14 cellular contexts compared by ENCODE assay signal in genomic region chr11:96260526-96260925, GRCh38.
A peak's percentile ranks its signal among the peaks of the same experiment; 100 is the strongest.
DNase-seq lines count a peak whose midpoint lies in the region; ATAC-seq and TF ChIP-seq lines count a peak whose summit lies in the region.
"Had no signal": no experiment of that assay in that cellular context is flagged by ENCODE, and none has a peak within 500 bp of the region (broad histone marks: within the 10 kb centered on the region; RNA-seq: fewer than 3 reads in every experiment).

No MANE protein-coding gene starts in this region.

- TF ChIP-seq CTCF in suprapubic skin (IDR thresholded peaks at IDR 0.05) = no peak

- H3K36me3 Mint-ChIP-seq in activated CD8-positive, alpha-beta memory T cell treated with anti-CD3 and anti-CD28 coated beads, Interleukin-2, amount 10 ng/mL, durations not matched to agents 7 days and 5 days = peaks cover 10% of the 10 kb centered on the region
- peaks cover 12% of the 10 kb centered on the region for H3K36me3 Mint-ChIP-seq in T-cell
- H3K36me3 Mint-ChIP-seq: natural killer cell had no signal

- peaks cover 78% of the 10 kb centered on the region for H3K4me1 ChIP-seq in suprapubic skin

- intact Hi-C loops in left colon (cut with DNase I, micrococcal nuclease) = no loop called here

- CTCF ChIA-PET in activated CD8-positive, alpha-beta memory T cell treated with anti-CD3 and anti-CD28 coated beads, Interleukin-2, amount 10 ng/mL, durations not matched to agents 7 days and 5 days (lab: Charles Lee) = interaction anchor here (1.9 kb wide), 1 partner anchor 83 kb away, joined by 8 read pairs; the partner anchor contains the start of gene MAML2
- CTCF ChIA-PET in T-cell (lab: Charles Lee) = interaction anchor here in 1 of 2 donors (0.7 to 1.1 kb wide), 3 partner anchors 78 to 198 kb away, joined by 3 to 4 read pairs (median 4); partner anchors contain the start of gene MAML2

- no peaks in the 10 kb centered on the region for H3K9me3 ChIP-seq in suprapubic skin

- peak overlapping the region; percentile 67 for H3K27ac Mint-ChIP-seq in activated CD8-positive, alpha-beta memory T cell treated with anti-CD3 and anti-CD28 coated beads, Interleukin-2, amount 10 ng/mL, durations not matched to agents 7 days and 5 days
- peak overlapping the region; percentile 100 for H3K27ac Mint-ChIP-seq in T-cell

- 98% methylated on average over 2 of the region's 2 CpGs for WGBS in suprapubic skin

- TF ChIP-seq EP300 in suprapubic skin (IDR thresholded peaks at IDR 0.05) = no peak

- H3K27me3 Mint-ChIP-seq in activated CD8-positive, alpha-beta memory T cell treated with anti-CD3 and anti-CD28 coated beads, Interleukin-2, amount 10 ng/mL, durations not matched to agents 7 days and 5 days = no peaks in the 10 kb centered on the region
- H3K27me3 Mint-ChIP-seq in T-cell = no peaks in the 10 kb centered on the region

- H3K27me3 ChIP-seq in suprapubic skin = no peaks in the 10 kb centered on the region

- peak overlapping the region; percentile 72 for H3K27ac ChIP-seq in suprapubic skin

- no peaks in the 10 kb centered on the region for H3K36me3 ChIP-seq in suprapubic skin

- peaks cover 71% of the 10 kb centered on the region for H3K4me1 Mint-ChIP-seq in activated CD8-positive, alpha-beta memory T cell treated with anti-CD3 and anti-CD28 coated beads, Interleukin-2, amount 10 ng/mL, durations not matched to agents 7 days and 5 days
- H3K4me1 Mint-ChIP-seq in T-cell = peaks cover 91 to 95% (median 94%) of the 10 kb centered on the region in 3 donors

- H3K4me3 ChIP-seq in suprapubic skin = no peak overlapping the region

- ATAC-seq in activated CD8-positive, alpha-beta memory T cell treated with anti-CD3 and anti-CD28 coated beads, Interleukin-2, amount 10 ng/mL, durations not matched to agents 7 days and 5 days = no peak
- no peak for ATAC-seq in T-cell (replicated peaks in 1 of 4)
- ATAC-seq in left colon = peak; percentile 1
- ATAC-seq in GM18498 (IDR thresholded peaks at IDR 0.05; ENCODE audit: unreplicated experiment) = no peak
- ATAC-seq: natural killer cell; right cardiac atrium; stimulated activated naive CD8-positive, alpha-beta T cell treated with anti-CD3 and anti-CD28 coated beads, Interleukin-15, Interleukin-2, amounts not matched to agents 100 U/mL and 50 U/mL, for 24 hours had no signal

- POLR2A ChIA-PET in T-cell (lab: Charles Lee) = interaction anchor here in 1 of 2 donors (1.0 kb wide), 1 partner anchor 16 kb away, joined by 8 read pairs; no protein-coding TSS in a partner anchor

- no peak for TF ChIP-seq POLR2A in suprapubic skin (IDR thresholded peaks at IDR 0.05)

- H3K9me3 Mint-ChIP-seq in activated CD8-positive, alpha-beta memory T cell treated with anti-CD3 and anti-CD28 coated beads, Interleukin-2, amount 10 ng/mL, durations not matched to agents 7 days and 5 days (ENCODE audit: low read depth) = no peaks in the 10 kb centered on the region
- no peaks in the 10 kb centered on the region for H3K9me3 Mint-ChIP-seq in T-cell
- H3K9me3 Mint-ChIP-seq: natural killer cell had no signal

- H3K4me3 Mint-ChIP-seq in activated CD8-positive, alpha-beta memory T cell treated with anti-CD3 and anti-CD28 coated beads, Interleukin-2, amount 10 ng/mL, durations not matched to agents 7 days and 5 days = no peak overlapping the region
- H3K4me3 Mint-ChIP-seq in T-cell = peak overlapping the region in 1 of 3 donors; percentile 73
- H3K4me3 Mint-ChIP-seq: natural killer cell had no signal

- DNase-seq in activated CD8-positive, alpha-beta memory T cell treated with anti-CD3 and anti-CD28 coated beads, Interleukin-2, amount 10 ng/mL, durations not matched to agents 7 days and 5 days = no peak
- no peak for DNase-seq in activated CD8-positive, alpha-beta memory T cell treated with anti-CD3 and anti-CD28 coated beads for 24 hours
- no peak for DNase-seq in T-cell
- no peak for DNase-seq in left colon
- no peak for DNase-seq in suprapubic skin (ENCODE audit: low spot score in 2 of 2)
- no peak for DNase-seq in DMS53 (lab: John Stamatoyannopoulos, UW)
- no peak for DNase-seq in stimulated activated CD4-positive, alpha-beta T cell treated with anti-CD3 and anti-CD28 coated beads, Interleukin-1b, Interleukin-23, amount 100 ng/mL, for 48 hours
- DNase-seq: HCEC 1CT; natural killer cell; NCI-H1930; NCI-H526; right cardiac atrium; stimulated activated naive CD8-positive, alpha-beta T cell treated with anti-CD3 and anti-CD28 coated beads, Interleukin-15, Interleukin-2, amounts not matched to agents 100 U/mL and 50 U/mL, for 24 hours had no signal
